In genomic region chr7:100439244-100439643, GRCh38 we compare ENCODE assay signal across 8 cellular contexts. TPM values are rescaled to one million over a fixed set of nuclear protein-coding genes. Genes with fewer than 3 reads are reported as not detected.
A peak's percentile ranks its signal among the peaks of the same experiment; 100 is the strongest.
DNase-seq lines count a peak whose midpoint lies in the region; ATAC-seq, FAIRE-seq and TF ChIP-seq lines count a peak whose summit lies in the region.
"Not testable (repeated sequence)": the region's sequence is repeated elsewhere in the genome, so short reads cannot be mapped to it uniquely, and the experiment has no call there.

No MANE protein-coding gene starts in this region.

- H3K36me3 ChIP-seq in ACC112 (ENCODE audit: insufficient read depth, low read length); brain microvascular endothelial cell (replicated peaks); HepG2 (replicated peaks in 1 of 2; ENCODE audit: control insufficient read depth in 1 of 2, insufficient read depth in 2 of 2, low read length in 2 of 2); osteoblast (ENCODE audit: insufficient read depth, low read length); skeletal muscle satellite cell (ENCODE audit: insufficient read depth, low read length); aorta (ENCODE audit: control insufficient read depth in 1 of 2, insufficient read depth in 2 of 2, low read length in 1 of 2): not testable (repeated sequence)

- H3K27ac Mint-ChIP-seq in HFFc6 = peak overlapping the region; percentile 96

- WGBS in HepG2 (ENCODE audit: low lambda C conversion rate) = 96% methylated on average over 7 of the region's 7 CpGs
- 83 to 85% methylated on average over 7 of the region's 7 CpGs for WGBS in aorta, 2 donors

- in situ Hi-C loops in brain microvascular endothelial cell (cut with HindIII; ENCODE audit: low pct_ligation_motif_present, low sequenced_read_pairs); HepG2 (cut with HindIII; ENCODE audit: extremely low pct_ligation_motif_present, low pct_unique_long_range_greater_than_20kb): not testable (repeated sequence)

- peaks cover 11% of the 10 kb centered on the region for H3K36me3 Mint-ChIP-seq in HFFc6 (ENCODE audit: low read depth)

- FAIRE-seq in HepG2 (lab: Jason Lieb, UNC) = not testable (repeated sequence)

- H3K4me2 ChIP-seq in HepG2 (ENCODE audit: low read depth, low read length); osteoblast (ENCODE audit: insufficient read depth, low read length); skeletal muscle satellite cell (ENCODE audit: low read length): not testable (repeated sequence)

- H3K9ac ChIP-seq in HepG2 (ENCODE audit: insufficient read depth, low read depth, low read length) = not testable (repeated sequence)
- H3K9ac ChIP-seq in skeletal muscle satellite cell (ENCODE audit: low read depth, low read length) = peak overlapping the region; percentile 34

- not testable (repeated sequence) for TF ChIP-seq CTCF in HFFc6 (IDR thresholded peaks at IDR 0.05); brain microvascular endothelial cell (IDR thresholded peaks at IDR 0.05; ENCODE audit: low read depth, low read length, missing control alignments); HepG2 (CRISPR knock-in tag; IDR thresholded peaks at IDR 0.05); osteoblast (IDR thresholded peaks at IDR 0.05; ENCODE audit: extremely low read depth, low read depth, low read length)

- POLR2A ChIA-PET in HepG2 (lab: Yijun Ruan, JAX) = interaction anchor here (1.7 to 6.0 kb wide), 2 partner anchors 8 to 10 kb away, joined by 6 to 42 read pairs; partner anchors contain the start of genes MEPCE and ZCWPW1

- BruUV-seq in HepG2 (replicated peaks; lab: Mats Ljungman, UMichigan) = not testable (repeated sequence)

- TF ChIP-seq EP300 in HepG2 (IDR thresholded peaks at IDR 0.05; ENCODE audit: low read depth in 2 of 2, low read length in 2 of 2); HepG2 (CRISPR knock-in tag; IDR thresholded peaks at IDR 0.05; ENCODE audit: borderline replicate concordance): not testable (repeated sequence)

- intact Hi-C loops in HepG2 (cut with micrococcal nuclease; ENCODE audit: unreplicated experiment); aorta (cut with DNase I): not testable (repeated sequence)

- H3K79me2 ChIP-seq in ACC112 (ENCODE audit: control insufficient read depth, insufficient read depth, low read length, unreplicated experiment) (peaks cover 11% of the 10 kb centered on the region), HepG2 (ENCODE audit: insufficient read depth, low read length) (peaks cover 14% of the 10 kb centered on the region), osteoblast (ENCODE audit: insufficient read depth, low read length) (peaks cover 20% of the 10 kb centered on the region)

- TF ChIP-seq POLR2A in HepG2 (IDR thresholded peaks at IDR 0.05; ENCODE audit: insufficient read depth in 1 of 2, low read depth in 2 of 2, low read length in 2 of 2) = not testable (repeated sequence)

- DNase-seq in HFFc6; brain microvascular endothelial cell; HepG2 (ENCODE audit: low spot score); osteoblast (ENCODE audit: insufficient read length, low spot score, missing footprints): not testable (repeated sequence)
- DNase-seq in activated CD8-positive, alpha-beta memory T cell treated with anti-CD3 and anti-CD28 coated beads, Interleukin-2, amount 50 U/mL, for 48 hours = peak; percentile 25
- peak; percentile 14 to 23 for DNase-seq in aorta

- not testable (repeated sequence) for TF ChIP-seq RAD21 in HepG2 (CRISPR knock-in tag; IDR thresholded peaks at IDR 0.05)

- CTCF ChIA-PET in HepG2 (lab: Yijun Ruan, JAX; ENCODE audit: low intra/inter-chr PET ratio, low total read pairs) = not testable (repeated sequence)

- H3K4me3 Mint-ChIP-seq in HFFc6 = peak overlapping the region; percentile 68

- H3K4me1 Mint-ChIP-seq in HFFc6 (ENCODE audit: low read depth) = peaks cover 49% of the 10 kb centered on the region

- not testable (repeated sequence) for H3K27me3 Mint-ChIP-seq in HFFc6 (ENCODE audit: insufficient read depth)

- H2AFZ ChIP-seq in ACC112 (ENCODE audit: low read length, unreplicated experiment); HepG2 (ENCODE audit: low read length): not testable (repeated sequence)
- H2AFZ ChIP-seq in osteoblast (ENCODE audit: low read length) = peak overlapping the region; percentile 71

- not testable (repeated sequence) for H3K9me3 Mint-ChIP-seq in HFFc6

- not testable (repeated sequence) for H3K27me3 ChIP-seq in ACC112 (ENCODE audit: insufficient read depth, low read length); brain microvascular endothelial cell (replicated peaks); HepG2 (ENCODE audit: control insufficient read depth in 1 of 2, insufficient read depth in 2 of 2, low read length in 2 of 2); osteoblast (ENCODE audit: insufficient read depth, low read length); skeletal muscle satellite cell (ENCODE audit: control insufficient read depth, insufficient read depth, low read length); aorta (ENCODE audit: control insufficient read depth in 1 of 2, insufficient read depth in 2 of 2, low read length in 1 of 2)

- not testable (repeated sequence) for H4K20me1 ChIP-seq in HepG2 (ENCODE audit: insufficient read depth, low read length); osteoblast (ENCODE audit: insufficient read depth, low read length)

- ATAC-seq in HepG2; aorta (ENCODE audit: low FRiP score): not testable (repeated sequence)

- H3K27ac ChIP-seq in ACC112 (ENCODE audit: low read depth, low read length) = peak overlapping the region; percentile 80
- peak overlapping the region; percentile 70 for H3K27ac ChIP-seq in brain microvascular endothelial cell
- H3K27ac ChIP-seq in HepG2 (ENCODE audit: extremely low read length, insufficient read depth, low read length) = peak overlapping the region; percentile 71
- peak overlapping the region; percentile 41 for H3K27ac ChIP-seq in osteoblast (ENCODE audit: low read depth, low read length)
- H3K27ac ChIP-seq in aorta (ENCODE audit: low read depth in 1 of 2, low read length in 2 of 2) = not testable (repeated sequence)

- H3K4me3 ChIP-seq in ACC112 (ENCODE audit: low read depth, low read length); brain microvascular endothelial cell (ENCODE audit: low read depth, low read length); HepG2 (replicated peaks in 1 of 3; ENCODE audit: insufficient read depth in 1 of 3, low read depth in 2 of 3, low read length in 3 of 3); osteoblast (ENCODE audit: insufficient read depth, low read length); skeletal muscle satellite cell (ENCODE audit: low read length); aorta (ENCODE audit: low read length in 2 of 2): not testable (repeated sequence)

- not testable (repeated sequence) for H3K9me3 ChIP-seq in HepG2 (ENCODE audit: low read length); osteoblast (ENCODE audit: low read depth, low read length); skeletal muscle satellite cell (replicated peaks; ENCODE audit: low read length); aorta (ENCODE audit: control insufficient read depth, low read length)

- H3K4me1 ChIP-seq in ACC112 (ENCODE audit: control insufficient read depth, insufficient read depth, low read length, unreplicated experiment) (peaks cover 14% of the 10 kb centered on the region), HepG2 (ENCODE audit: insufficient read depth, low read length) (peaks cover 51% of the 10 kb centered on the region), osteoblast (ENCODE audit: insufficient read depth, low read length) (peaks cover 19% of the 10 kb centered on the region), skeletal muscle satellite cell (ENCODE audit: control insufficient read depth, insufficient read depth, low read length) (peaks cover 32% of the 10 kb centered on the region)
- not testable (repeated sequence) for H3K4me1 ChIP-seq in aorta (ENCODE audit: control insufficient read depth in 1 of 2, insufficient read depth in 2 of 2, low read length in 2 of 2)

RNA-seq across cellular contexts. Expression of gene PPP1R35, which starts 2.9 kb away (rescaled TPM):
- total RNA-seq in HFFc6 (2021; fragmentation: NEBNext Ultra II Directional; extraction: Animal tissue kit (Norgen Biotek cat#: 25700)) = 10 to 100 TPM; 22.9 to 33.6 (median 26.5) TPM
- 16.7 and 24.8 TPM in 2 replicates for total RNA-seq in HepG2 (2016; rRNA removed; fragmentation: Illumina TruSeq; extraction: Trizol)
- total RNA-seq in HepG2 (2016; cell fraction: cytosol; rRNA removed; fragmentation: Illumina TruSeq; extraction: Trizol; ENCODE audit: low read depth) = 16.5 and 21.7 TPM in 2 replicates
- 19.3 and 24.7 TPM in 2 replicates for total RNA-seq in HepG2 (2016; cell fraction: insoluble cytoplasmic fraction; rRNA removed; fragmentation: Illumina TruSeq; extraction: Trizol)
- total RNA-seq in HepG2 (2016; cell fraction: membrane; rRNA removed; fragmentation: Illumina TruSeq; extraction: Trizol) = 16.5 and 20.1 TPM in 2 replicates
- 13.8 and 17.9 TPM in 2 replicates for total RNA-seq in HepG2 (2016; cell fraction: nucleus; rRNA removed; fragmentation: Illumina TruSeq; extraction: Trizol)
- 26.4 and 29.0 TPM in 2 replicates for polyA plus RNA-seq in HepG2 (2011; rRNA removed)
- polyA plus RNA-seq in HepG2 (2011; cell fraction: cytosol; rRNA removed) = 18.0 and 33.0 TPM in 2 replicates
- polyA plus RNA-seq in HepG2 (2011; cell fraction: nucleus; rRNA removed) = 102 and 127 TPM in 2 replicates
- polyA plus RNA-seq in HepG2 (2012) = 17.6 and 20.1 TPM in 2 replicates
- 16.5 and 23.2 TPM in 2 replicates for polyA plus RNA-seq in HepG2 (2016; cell fraction: cytosol; fragmentation: Illumina TruSeq; extraction: Trizol; ENCODE audit: low read depth)
- 21.3 TPM in 2 replicates for polyA plus RNA-seq in HepG2 (2016; cell fraction: insoluble cytoplasmic fraction; fragmentation: Illumina TruSeq; extraction: Trizol; ENCODE audit: low read depth)
- polyA plus RNA-seq in HepG2 (2016; cell fraction: membrane; fragmentation: Illumina TruSeq; extraction: Trizol; ENCODE audit: low read depth) = 13.7 and 17.5 TPM in 2 replicates
- 39.6 and 40.4 TPM in 2 replicates for polyA plus RNA-seq in HepG2 (2016; cell fraction: nucleus; fragmentation: Illumina TruSeq; extraction: Trizol; ENCODE audit: insufficient read depth, low read depth)
- polyA minus RNA-seq in HepG2 (2011; rRNA and poly(A)+ RNA removed; ENCODE audit: low replicate concordance) = 13.2 and 24.1 TPM in 2 replicates
- 10.6 and 13.9 TPM in 2 replicates for polyA minus RNA-seq in HepG2 (2011; cell fraction: cytosol; rRNA and poly(A)+ RNA removed)
- polyA minus RNA-seq in HepG2 (2011; cell fraction: nucleus; rRNA and poly(A)+ RNA removed) = 7.1 and 7.3 TPM in 2 replicates
- total RNA-seq in osteoblast = 9.7 and 11.9 TPM in 2 replicates
- total RNA-seq in skeletal muscle satellite cell (2012; rRNA removed) = 11.8 and 12.7 TPM in 2 replicates
- total RNA-seq in aorta = 10 to 100 TPM; 24.7 to 29.7 TPM
- polyA plus RNA-seq in aorta = 10 to 100 TPM; 16.0 to 69.5 TPM

RNA-seq across cellular contexts. Expression of gene MEPCE, which starts 9.6 kb away (rescaled TPM):
- total RNA-seq in HFFc6 (2021; fragmentation: NEBNext Ultra II Directional; extraction: Animal tissue kit (Norgen Biotek cat#: 25700)) = 10 to 100 TPM; 38.7 to 42.9 (median 41.2) TPM
- total RNA-seq in HepG2 (2016; rRNA removed; fragmentation: Illumina TruSeq; extraction: Trizol) (22.6 and 26.0 TPM in 2 replicates), osteoblast (28.6 and 29.7 TPM in 2 replicates), aorta (10 to 100 TPM; 26.3 to 31.8 TPM)
- total RNA-seq in HepG2 (2016; cell fraction: cytosol; rRNA removed; fragmentation: Illumina TruSeq; extraction: Trizol; ENCODE audit: low read depth) = 3.8 and 3.9 TPM in 2 replicates
- 20.2 and 25.7 TPM in 2 replicates for total RNA-seq in HepG2 (2016; cell fraction: insoluble cytoplasmic fraction; rRNA removed; fragmentation: Illumina TruSeq; extraction: Trizol)
- 12.8 and 14.8 TPM in 2 replicates for total RNA-seq in HepG2 (2016; cell fraction: membrane; rRNA removed; fragmentation: Illumina TruSeq; extraction: Trizol)
- total RNA-seq in HepG2 (2016; cell fraction: nucleus; rRNA removed; fragmentation: Illumina TruSeq; extraction: Trizol) = 14.9 and 18.9 TPM in 2 replicates
- polyA plus RNA-seq in HepG2 (2011; rRNA removed) (12.3 and 12.7 TPM in 2 replicates), aorta (10 to 100 TPM; 13.0 to 27.2 TPM)
- polyA plus RNA-seq in HepG2 (2011; cell fraction: cytosol; rRNA removed) = 9.2 and 10.6 TPM in 2 replicates
- polyA plus RNA-seq in HepG2 (2011; cell fraction: nucleus; rRNA removed) = 18.9 and 27.3 TPM in 2 replicates
- polyA plus RNA-seq in HepG2 (2012) = 14.6 and 17.9 TPM in 2 replicates
- 3.0 and 3.3 TPM in 2 replicates for polyA plus RNA-seq in HepG2 (2016; cell fraction: cytosol; fragmentation: Illumina TruSeq; extraction: Trizol; ENCODE audit: low read depth)
- polyA plus RNA-seq in HepG2 (2016; cell fraction: insoluble cytoplasmic fraction; fragmentation: Illumina TruSeq; extraction: Trizol; ENCODE audit: low read depth) = 20.4 and 25.4 TPM in 2 replicates
- polyA plus RNA-seq in HepG2 (2016; cell fraction: membrane; fragmentation: Illumina TruSeq; extraction: Trizol; ENCODE audit: low read depth) = 8.6 and 9.6 TPM in 2 replicates
- 23.4 and 28.3 TPM in 2 replicates for polyA plus RNA-seq in HepG2 (2016; cell fraction: nucleus; fragmentation: Illumina TruSeq; extraction: Trizol; ENCODE audit: insufficient read depth, low read depth)
- polyA minus RNA-seq in HepG2 (2011; rRNA and poly(A)+ RNA removed; ENCODE audit: low replicate concordance) = 44.0 and 89.0 TPM in 2 replicates
- 8.6 and 10.8 TPM in 2 replicates for polyA minus RNA-seq in HepG2 (2011; cell fraction: cytosol; rRNA and poly(A)+ RNA removed)
- 27.3 and 30.2 TPM in 2 replicates for polyA minus RNA-seq in HepG2 (2011; cell fraction: nucleus; rRNA and poly(A)+ RNA removed)
- 26.6 and 40.6 TPM in 2 replicates for total RNA-seq in skeletal muscle satellite cell (2012; rRNA removed)

RNA-seq across cellular contexts. Expression of gene ZCWPW1, which starts 10.7 kb away (rescaled TPM):
- total RNA-seq in HFFc6 (2021; fragmentation: NEBNext Ultra II Directional; extraction: Animal tissue kit (Norgen Biotek cat#: 25700)) = 1 to 10 TPM in 4 of 6 experiments, under 1 TPM in 2; 0.55 to 1.7 (median 1.2) TPM
- 2.5 and 2.6 TPM in 2 replicates for total RNA-seq in HepG2 (2016; rRNA removed; fragmentation: Illumina TruSeq; extraction: Trizol)
- 2.1 and 2.2 TPM in 2 replicates for total RNA-seq in HepG2 (2016; cell fraction: cytosol; rRNA removed; fragmentation: Illumina TruSeq; extraction: Trizol; ENCODE audit: low read depth)
- 1.8 and 1.9 TPM in 2 replicates for total RNA-seq in HepG2 (2016; cell fraction: insoluble cytoplasmic fraction; rRNA removed; fragmentation: Illumina TruSeq; extraction: Trizol)
- total RNA-seq in HepG2 (2016; cell fraction: membrane; rRNA removed; fragmentation: Illumina TruSeq; extraction: Trizol) = 2.5 and 3.9 TPM in 2 replicates
- total RNA-seq in HepG2 (2016; cell fraction: nucleus; rRNA removed; fragmentation: Illumina TruSeq; extraction: Trizol) = 1.5 and 2.4 TPM in 2 replicates
- polyA plus RNA-seq in HepG2 (2011; rRNA removed) = 1.6 and 2.4 TPM in 2 replicates
- 1.1 and 1.3 TPM in 2 replicates for polyA plus RNA-seq in HepG2 (2011; cell fraction: cytosol; rRNA removed)
- 4.8 and 5.3 TPM in 2 replicates for polyA plus RNA-seq in HepG2 (2011; cell fraction: nucleus; rRNA removed)
- polyA plus RNA-seq in HepG2 (2012) = 1.8 and 2.3 TPM in 2 replicates
- 1.4 and 2.2 TPM in 2 replicates for polyA plus RNA-seq in HepG2 (2016; cell fraction: cytosol; fragmentation: Illumina TruSeq; extraction: Trizol; ENCODE audit: low read depth)
- 2.0 and 2.9 TPM in 2 replicates for polyA plus RNA-seq in HepG2 (2016; cell fraction: insoluble cytoplasmic fraction; fragmentation: Illumina TruSeq; extraction: Trizol; ENCODE audit: low read depth)
- polyA plus RNA-seq in HepG2 (2016; cell fraction: membrane; fragmentation: Illumina TruSeq; extraction: Trizol; ENCODE audit: low read depth) = 1.8 and 2.6 TPM in 2 replicates
- 5.2 and 6.5 TPM in 2 replicates for polyA plus RNA-seq in HepG2 (2016; cell fraction: nucleus; fragmentation: Illumina TruSeq; extraction: Trizol; ENCODE audit: insufficient read depth, low read depth)
- polyA minus RNA-seq in HepG2 (2011; rRNA and poly(A)+ RNA removed; ENCODE audit: low replicate concordance) = 0.28 and 1.5 TPM in 2 replicates
- polyA minus RNA-seq in HepG2 (2011; cell fraction: cytosol; rRNA and poly(A)+ RNA removed) = 0.49 and 1.1 TPM in 2 replicates
- polyA minus RNA-seq in HepG2 (2011; cell fraction: nucleus; rRNA and poly(A)+ RNA removed) = 1.7 and 3.3 TPM in 2 replicates
- total RNA-seq in osteoblast = 2.2 and 2.4 TPM in 2 replicates
- 0.66 and 1.0 TPM in 2 replicates for total RNA-seq in skeletal muscle satellite cell (2012; rRNA removed)
- 1 to 10 TPM; 2.2 to 4.4 TPM for total RNA-seq in aorta
- polyA plus RNA-seq in aorta = 10 to 100 TPM in 1 of 2 donors, 1 to 10 TPM in 1; 4.0 to 18.7 TPM

RNA-seq across cellular contexts. Expression of gene SPACDR, which starts 24.8 kb away (rescaled TPM):
- total RNA-seq in HFFc6 (2021; fragmentation: NEBNext Ultra II Directional; extraction: Animal tissue kit (Norgen Biotek cat#: 25700)) = 1 to 10 TPM in 3 of 6 experiments, under 1 TPM in 3; 0.66 to 1.6 (median 1.0) TPM
- total RNA-seq in HepG2 (2016; rRNA removed; fragmentation: Illumina TruSeq; extraction: Trizol) = not detected in 2 replicates
- total RNA-seq in HepG2 (2016; cell fraction: cytosol; rRNA removed; fragmentation: Illumina TruSeq; extraction: Trizol; ENCODE audit: low read depth) = not detected in 2 replicates
- total RNA-seq in HepG2 (2016; cell fraction: insoluble cytoplasmic fraction; rRNA removed; fragmentation: Illumina TruSeq; extraction: Trizol) = 0.15 TPM in 1 of 2 replicates, not detected in the other
- total RNA-seq in HepG2 (2016; cell fraction: membrane; rRNA removed; fragmentation: Illumina TruSeq; extraction: Trizol) = not detected in 2 replicates
- not detected in 2 replicates for total RNA-seq in HepG2 (2016; cell fraction: nucleus; rRNA removed; fragmentation: Illumina TruSeq; extraction: Trizol)
- polyA plus RNA-seq in HepG2 (2011; rRNA removed) = 0.24 and 0.41 TPM in 2 replicates
- 0.16 TPM in 1 of 2 replicates, not detected in the other for polyA plus RNA-seq in HepG2 (2011; cell fraction: cytosol; rRNA removed)
- polyA plus RNA-seq in HepG2 (2011; cell fraction: nucleus; rRNA removed) = 0.55 and 0.99 TPM in 2 replicates
- 0.20 TPM in 1 of 2 replicates, not detected in the other for polyA plus RNA-seq in HepG2 (2012)
- not detected in 2 replicates for polyA plus RNA-seq in HepG2 (2016; cell fraction: cytosol; fragmentation: Illumina TruSeq; extraction: Trizol; ENCODE audit: low read depth)
- polyA plus RNA-seq in HepG2 (2016; cell fraction: insoluble cytoplasmic fraction; fragmentation: Illumina TruSeq; extraction: Trizol; ENCODE audit: low read depth) = not detected in 2 replicates
- polyA plus RNA-seq in HepG2 (2016; cell fraction: membrane; fragmentation: Illumina TruSeq; extraction: Trizol; ENCODE audit: low read depth) = 0.26 TPM in 1 of 2 replicates, not detected in the other
- polyA plus RNA-seq in HepG2 (2016; cell fraction: nucleus; fragmentation: Illumina TruSeq; extraction: Trizol; ENCODE audit: insufficient read depth, low read depth) = not detected in 2 replicates
- 0.14 and 0.65 TPM in 2 replicates for polyA minus RNA-seq in HepG2 (2011; rRNA and poly(A)+ RNA removed; ENCODE audit: low replicate concordance)
- polyA minus RNA-seq in HepG2 (2011; cell fraction: cytosol; rRNA and poly(A)+ RNA removed) = not detected in 2 replicates
- polyA minus RNA-seq in HepG2 (2011; cell fraction: nucleus; rRNA and poly(A)+ RNA removed) = not detected in 2 replicates
- 0.36 TPM in 1 of 2 replicates, not detected in the other for total RNA-seq in osteoblast
- total RNA-seq in skeletal muscle satellite cell (2012; rRNA removed) = 0.51 and 1.1 TPM in 2 replicates
- 1 to 10 TPM; 1.0 to 2.0 TPM for total RNA-seq in aorta
- under 1 TPM in 1 of 2 donors, not detected in 1; 0.31 TPM for polyA plus RNA-seq in aorta

RNA-seq across cellular contexts. Expression of gene TSC22D4, which starts 39.8 kb away (rescaled TPM):
- total RNA-seq in HFFc6 (2021; fragmentation: NEBNext Ultra II Directional; extraction: Animal tissue kit (Norgen Biotek cat#: 25700)) = 10 to 100 TPM; 50.6 to 54.5 (median 51.7) TPM
- total RNA-seq in HepG2 (2016; rRNA removed; fragmentation: Illumina TruSeq; extraction: Trizol) (6.3 and 7.7 TPM in 2 replicates), osteoblast (18.5 and 19.4 TPM in 2 replicates), aorta (10 to 100 TPM; 31.2 to 46.5 TPM)
- total RNA-seq in HepG2 (2016; cell fraction: cytosol; rRNA removed; fragmentation: Illumina TruSeq; extraction: Trizol; ENCODE audit: low read depth) = 2.6 and 2.9 TPM in 2 replicates
- 5.6 and 7.4 TPM in 2 replicates for total RNA-seq in HepG2 (2016; cell fraction: insoluble cytoplasmic fraction; rRNA removed; fragmentation: Illumina TruSeq; extraction: Trizol)
- 4.7 and 8.1 TPM in 2 replicates for total RNA-seq in HepG2 (2016; cell fraction: membrane; rRNA removed; fragmentation: Illumina TruSeq; extraction: Trizol)
- total RNA-seq in HepG2 (2016; cell fraction: nucleus; rRNA removed; fragmentation: Illumina TruSeq; extraction: Trizol) = 4.4 and 5.5 TPM in 2 replicates
- polyA plus RNA-seq in HepG2 (2011; rRNA removed) (8.7 and 10.1 TPM in 2 replicates), aorta (10 to 100 TPM; 18.8 to 35.5 TPM)
- 6.5 and 10.9 TPM in 2 replicates for polyA plus RNA-seq in HepG2 (2011; cell fraction: cytosol; rRNA removed)
- 17.7 and 20.7 TPM in 2 replicates for polyA plus RNA-seq in HepG2 (2011; cell fraction: nucleus; rRNA removed)
- polyA plus RNA-seq in HepG2 (2012) = 6.9 and 11.5 TPM in 2 replicates
- polyA plus RNA-seq in HepG2 (2016; cell fraction: cytosol; fragmentation: Illumina TruSeq; extraction: Trizol; ENCODE audit: low read depth) = 2.7 and 4.0 TPM in 2 replicates
- 10.1 and 11.1 TPM in 2 replicates for polyA plus RNA-seq in HepG2 (2016; cell fraction: insoluble cytoplasmic fraction; fragmentation: Illumina TruSeq; extraction: Trizol; ENCODE audit: low read depth)
- polyA plus RNA-seq in HepG2 (2016; cell fraction: membrane; fragmentation: Illumina TruSeq; extraction: Trizol; ENCODE audit: low read depth) = 6.2 and 8.1 TPM in 2 replicates
- 13.1 and 14.8 TPM in 2 replicates for polyA plus RNA-seq in HepG2 (2016; cell fraction: nucleus; fragmentation: Illumina TruSeq; extraction: Trizol; ENCODE audit: insufficient read depth, low read depth)
- polyA minus RNA-seq in HepG2 (2011; rRNA and poly(A)+ RNA removed; ENCODE audit: low replicate concordance) = 9.9 and 13.8 TPM in 2 replicates
- 7.0 and 9.1 TPM in 2 replicates for polyA minus RNA-seq in HepG2 (2011; cell fraction: cytosol; rRNA and poly(A)+ RNA removed)
- 3.0 and 4.5 TPM in 2 replicates for polyA minus RNA-seq in HepG2 (2011; cell fraction: nucleus; rRNA and poly(A)+ RNA removed)
- total RNA-seq in skeletal muscle satellite cell (2012; rRNA removed) = 34.5 and 41.9 TPM in 2 replicates
